8 cellular contexts compared by ENCODE assay signal in genomic region chr12:89355243-89356068, GRCh38. TPM values are rescaled to one million over a fixed set of nuclear protein-coding genes. Genes with fewer than 3 reads are reported as not detected.
DNase-seq lines count a peak whose midpoint lies in the region; ATAC-seq and TF ChIP-seq lines count a peak whose summit lies in the region.

No MANE protein-coding gene starts in this region.

- H3K9me3 Mint-ChIP-seq in natural killer cell treated with Interleukin-12 subunit alpha and Interleukin-12 subunit beta and Interleukin-15 and Interleukin-18, amount 100 ng/mL, for 72 hours, result no peaks in the 10 kb centered on the region

- no peaks in the 10 kb centered on the region for H3K9me3 ChIP-seq in MM.1S (replicated peaks; ENCODE audit: insufficient read depth, low read length)

- no peaks in the 10 kb centered on the region for H3K9me2 ChIP-seq in MM.1S (replicated peaks; ENCODE audit: insufficient read depth, low read length)

- peaks cover 30 to 34% of the 10 kb centered on the region in 2 donors for H3K4me1 Mint-ChIP-seq in natural killer cell treated with Interleukin-12 subunit alpha and Interleukin-12 subunit beta and Interleukin-15 and Interleukin-18, amount 100 ng/mL, for 72 hours (ENCODE audit: low read depth in 2 of 2)

- DNase-seq in BJ (ENCODE audit: low read depth) (no peak), MM.1S (no peak), dermis blood vessel endothelial cell (peak; percentile 14), AG08396 (ENCODE audit: low spot score) (no peak), AML-193 (lab: John Stamatoyannopoulos, UW) (no peak), NCI-H69 (lab: John Stamatoyannopoulos, UW) (no peak)
- no peak for DNase-seq in natural killer cell treated with Interleukin-12 subunit alpha and Interleukin-12 subunit beta and Interleukin-15 and Interleukin-18, amount 100 ng/mL, for 72 hours (ENCODE audit: low spot score)

- peak overlapping the region; percentile 31 for H2AFZ ChIP-seq in MM.1S (ENCODE audit: low read length)

- peak overlapping the region; percentile 94; the same call in 1 of the 2 replicates for H3K27ac ChIP-seq in MM.1S (ENCODE audit: low read length)

- H3K4me2 ChIP-seq in MM.1S (ENCODE audit: low read depth, low read length), result peak overlapping the region; percentile 79

- H3K27ac Mint-ChIP-seq in natural killer cell treated with Interleukin-12 subunit alpha and Interleukin-12 subunit beta and Interleukin-15 and Interleukin-18, amount 100 ng/mL, for 72 hours, result peak overlapping the region; percentile 75 to 80

- TF ChIP-seq CTCF in BJ (IDR thresholded peaks at IDR 0.05; ENCODE audit: insufficient read depth, low read depth, low read length) (0 out of 2 replicates have a peak, but pooled peaks have one; percentile 18), MM.1S (IDR thresholded peaks at IDR 0.05; ENCODE audit: low read length) (peak; percentile 29)

- H3K27me3 Mint-ChIP-seq in natural killer cell treated with Interleukin-12 subunit alpha and Interleukin-12 subunit beta and Interleukin-15 and Interleukin-18, amount 100 ng/mL, for 72 hours, result no peaks in the 10 kb centered on the region

- H4K20me1 ChIP-seq in MM.1S (ENCODE audit: insufficient read depth, low read length), result no peaks in the 10 kb centered on the region

- peaks cover 50% of the 10 kb centered on the region for H3F3A ChIP-seq in MM.1S (ENCODE audit: insufficient read depth, low read length)

- peak overlapping the region; percentile 63 for H3K4me3 ChIP-seq in BJ (ENCODE audit: low read depth, low read length)
- H3K4me3 ChIP-seq in MM.1S (ENCODE audit: low read length), result peak overlapping the region; percentile 89

- peaks cover 7% of the 10 kb centered on the region for H3K36me3 Mint-ChIP-seq in natural killer cell treated with Interleukin-12 subunit alpha and Interleukin-12 subunit beta and Interleukin-15 and Interleukin-18, amount 100 ng/mL, for 72 hours

- peak overlapping the region; percentile 86 for H3K4me3 Mint-ChIP-seq in natural killer cell treated with Interleukin-12 subunit alpha and Interleukin-12 subunit beta and Interleukin-15 and Interleukin-18, amount 100 ng/mL, for 72 hours

- H3K36me3 ChIP-seq in BJ (ENCODE audit: control insufficient read depth, insufficient read depth, low read length) (no peaks in the 10 kb centered on the region), MM.1S (replicated peaks; ENCODE audit: insufficient read depth, low read length) (no peaks in the 10 kb centered on the region)

- H3K27me3 ChIP-seq in BJ (ENCODE audit: control insufficient read depth, insufficient read depth, low read length) (no peaks in the 10 kb centered on the region), MM.1S (replicated peaks; ENCODE audit: insufficient read depth, low read length) (no peaks in the 10 kb centered on the region)

- H3K4me1 ChIP-seq in MM.1S (ENCODE audit: low read length), result peaks cover 14% of the 10 kb centered on the region

- peak overlapping the region; percentile 92; the same call in 1 of the 2 replicates for H3K9ac ChIP-seq in MM.1S (ENCODE audit: low read length)

- POLR2A ChIA-PET in BJ (lab: Charles Lee), result no interaction called here

- CTCF ChIA-PET in BJ (lab: Yijun Ruan, JAX), result interaction anchor here (1.4 to 1.5 kb wide), 3 partner anchors 9 to 309 kb away, joined by 3 to 6 read pairs (median 3); no protein-coding TSS in a partner anchor

- peaks cover 24% of the 10 kb centered on the region for H3K79me2 ChIP-seq in MM.1S (ENCODE audit: low read length)

- no peak for ATAC-seq in natural killer cell treated with Interleukin-12 subunit alpha and Interleukin-12 subunit beta and Interleukin-15 and Interleukin-18, amount 100 ng/mL, for 72 hours
- ATAC-seq in HG02884 (IDR thresholded peaks at IDR 0.05; ENCODE audit: unreplicated experiment), result no peak

RNA-seq across cellular contexts. Expression of gene DUSP6, which starts 3.2 kb away (rescaled TPM):
- 26.6 and 30.8 TPM in 2 replicates for polyA plus RNA-seq in BJ (2011; rRNA removed)
- polyA minus RNA-seq in BJ (2011; rRNA and poly(A)+ RNA removed), result 55.8 and 79.1 TPM in 2 replicates
- total RNA-seq in dermis blood vessel endothelial cell, result 309 and 317 TPM in 2 replicates
- 10 to 100 TPM; 49.4 to 65.9 TPM for total RNA-seq in natural killer cell treated with Interleukin-12 subunit alpha and Interleukin-12 subunit beta and Interleukin-15 and Interleukin-18, amount 100 ng/mL, for 72 hours
